8 cellular contexts compared by ENCODE assay signal in genomic region chr11:75524576-75525432, GRCh38. TPM values are rescaled to one million over a fixed set of nuclear protein-coding genes. Genes with fewer than 3 reads are reported as not detected.
DNase-seq lines count a peak whose midpoint lies in the region; ATAC-seq and TF ChIP-seq lines count a peak whose summit lies in the region.

No MANE protein-coding gene starts in this region.

- WGBS in upper lobe of left lung, 2 donors = 12 to 15% methylated on average over 25 to 31 of the region's 52 CpGs

- ATAC-seq in DND-41 (ENCODE audit: insufficient read depth, low read depth) (no peak), HG02852 (IDR thresholded peaks at IDR 0.05; ENCODE audit: unreplicated experiment) (peak; percentile 9), upper lobe of left lung (ENCODE audit: low FRiP score in 2 of 2) (no peak)

- DNase-seq in DND-41 (peak; percentile 36), colonic mucosa (no peak), mesothelial cell of epicardium (ENCODE audit: low spot score in 2 of 2, unreplicated experiment in 2 of 2) (peak in 1 of 2 experiments; percentile 49), upper lobe of left lung (peak in 1 of 2 donors; percentile 88), middle frontal gyrus (ENCODE audit: extremely low spot score, low spot score) (no peak), DMS153 treated with DMSO at 0.1 percent for 48 hours (lab: John Stamatoyannopoulos, UW; ENCODE audit: unreplicated experiment) (no peak)

- peaks cover 19% of the 10 kb centered on the region for H3K4me1 Mint-ChIP-seq in T-helper 1 cell treated with Interleukin-12 subunit alpha and Interleukin-12 subunit beta and Interleukin-4 antibody, amounts not matched to agents 30 μg/mL and 1 μg/mL, for 36 hours (ENCODE audit: low read depth)
- H3K4me1 Mint-ChIP-seq in mesothelial cell of epicardium = peaks cover 18% of the 10 kb centered on the region

- H3K4me3 ChIP-seq in DND-41 (ENCODE audit: low read depth in 1 of 2, low read length in 2 of 2) (peak overlapping the region; percentile 15 to 68; a peak in 3 of 4 replicates), colonic mucosa (peak overlapping the region; percentile 56), upper lobe of left lung (peak overlapping the region; percentile 55 to 90 (median 72))

- no peaks in the 10 kb centered on the region for H3K36me3 Mint-ChIP-seq in T-helper 1 cell treated with Interleukin-12 subunit alpha and Interleukin-12 subunit beta and Interleukin-4 antibody, amounts not matched to agents 30 μg/mL and 1 μg/mL, for 36 hours (ENCODE audit: low read depth)
- H3K36me3 Mint-ChIP-seq in mesothelial cell of epicardium = no peaks in the 10 kb centered on the region

- no peak overlapping the region for H3K27ac Mint-ChIP-seq in T-helper 1 cell treated with Interleukin-12 subunit alpha and Interleukin-12 subunit beta and Interleukin-4 antibody, amounts not matched to agents 30 μg/mL and 1 μg/mL, for 36 hours
- no peak overlapping the region for H3K27ac Mint-ChIP-seq in mesothelial cell of epicardium

- H3K9me3 Mint-ChIP-seq in T-helper 1 cell treated with Interleukin-12 subunit alpha and Interleukin-12 subunit beta and Interleukin-4 antibody, amounts not matched to agents 30 μg/mL and 1 μg/mL, for 36 hours = no peaks in the 10 kb centered on the region
- no peaks in the 10 kb centered on the region for H3K9me3 Mint-ChIP-seq in mesothelial cell of epicardium

- H3K27me3 Mint-ChIP-seq in T-helper 1 cell treated with Interleukin-12 subunit alpha and Interleukin-12 subunit beta and Interleukin-4 antibody, amounts not matched to agents 30 μg/mL and 1 μg/mL, for 36 hours (ENCODE audit: low read depth) = peaks cover 30% of the 10 kb centered on the region
- H3K27me3 Mint-ChIP-seq in mesothelial cell of epicardium (ENCODE audit: low read depth) = peaks cover 40% of the 10 kb centered on the region

- no peak for TF ChIP-seq POLR2A in upper lobe of left lung (IDR thresholded peaks at IDR 0.05)

- peaks cover 7% of the 10 kb centered on the region for H4K20me1 ChIP-seq in DND-41 (ENCODE audit: insufficient read depth, low read length)

- H3K4me3 Mint-ChIP-seq in T-helper 1 cell treated with Interleukin-12 subunit alpha and Interleukin-12 subunit beta and Interleukin-4 antibody, amounts not matched to agents 30 μg/mL and 1 μg/mL, for 36 hours = peak overlapping the region; percentile 81
- H3K4me3 Mint-ChIP-seq in mesothelial cell of epicardium = peak overlapping the region; percentile 65

- H3K9me3 ChIP-seq in DND-41 (ENCODE audit: insufficient read depth, low read length, severe bottlenecking) = no peaks in the 10 kb centered on the region
- no peaks in the 10 kb centered on the region for H3K9me3 ChIP-seq in colonic mucosa
- H3K9me3 ChIP-seq in upper lobe of left lung = no peaks in the 10 kb centered on the region

- intact Hi-C loops in colonic mucosa (cut with DNase I) = loop anchor here (10.0 kb wide), 1 partner anchor 250 kb away; no protein-coding TSS in a partner anchor

- peak overlapping the region; percentile 93 for H3K4me2 ChIP-seq in DND-41 (ENCODE audit: insufficient read depth, low read length)

- H3K9ac ChIP-seq in DND-41 (ENCODE audit: low read depth, low read length) (peak overlapping the region; percentile 57), colonic mucosa (ENCODE audit: low read depth in 2 of 2, low read length in 2 of 2) (peak overlapping the region; percentile 23 to 83)

- TF ChIP-seq EP300 in upper lobe of left lung (IDR thresholded peaks at IDR 0.05) = no peak

- H3K36me3 ChIP-seq in DND-41 (ENCODE audit: insufficient read depth, low read length) = no peaks in the 10 kb centered on the region
- H3K36me3 ChIP-seq in colonic mucosa = no peaks in the 10 kb centered on the region
- no peaks in the 10 kb centered on the region for H3K36me3 ChIP-seq in upper lobe of left lung

- TF ChIP-seq CTCF in DND-41 (IDR thresholded peaks at IDR 0.05; ENCODE audit: borderline replicate concordance, extremely low read depth, low read length, poor library complexity, severe bottlenecking) (no peak), colonic mucosa (IDR thresholded peaks at IDR 0.05) (no peak), mesothelial cell of epicardium (IDR thresholded peaks at IDR 0.05; ENCODE audit: unreplicated experiment) (no peak), upper lobe of left lung (IDR thresholded peaks at IDR 0.05) (no peak)

- H3K27ac ChIP-seq in DND-41 (ENCODE audit: low read length) = peak overlapping the region; percentile 20; the same call in 1 of the 2 replicates
- H3K27ac ChIP-seq in colonic mucosa = no peak overlapping the region
- peak overlapping the region in 1 of 4 donors; percentile 79 for H3K27ac ChIP-seq in upper lobe of left lung

- no peaks in the 10 kb centered on the region for H3K79me2 ChIP-seq in DND-41 (ENCODE audit: insufficient read depth, low read length)

- H2AFZ ChIP-seq in DND-41 (ENCODE audit: low read depth, low read length) = peak overlapping the region; percentile 66

- H3K27me3 ChIP-seq in DND-41 (ENCODE audit: insufficient read depth, low read length, poor library complexity) (peaks cover 10% of the 10 kb centered on the region), colonic mucosa (peaks cover 9% of the 10 kb centered on the region), upper lobe of left lung (peaks cover 0 to 9% (median 0%) of the 10 kb centered on the region in 4 donors)

- peaks cover 25% of the 10 kb centered on the region for H3K4me1 ChIP-seq in DND-41 (ENCODE audit: insufficient read depth, low read length)
- no peaks in the 10 kb centered on the region for H3K4me1 ChIP-seq in colonic mucosa
- H3K4me1 ChIP-seq in upper lobe of left lung = peaks cover 14 to 28% (median 24%) of the 10 kb centered on the region in 4 donors

RNA-seq across cellular contexts. Expression of gene GDPD5, which starts 0.9 kb away (rescaled TPM):
- total RNA-seq in colonic mucosa = 1 to 10 TPM; 2.6 to 4.1 TPM
- total RNA-seq in mesothelial cell of epicardium = 8.0 to 8.2 TPM (median 8.1 TPM) in 3 replicates
- total RNA-seq in upper lobe of left lung = 10 to 100 TPM in 4 of 6 donors, 1 to 10 TPM in 2; 5.7 to 34.6 (median 14.0) TPM

RNA-seq across cellular contexts. Expression of gene SERPINH1, which starts 37.2 kb away (rescaled TPM):
- total RNA-seq in colonic mucosa (100 to 1,000 TPM in 1 of 2 donors, 10 to 100 TPM in 1; 66.3 to 136 TPM), mesothelial cell of epicardium (360 to 375 TPM (median 373 TPM) in 3 replicates), upper lobe of left lung (100 to 1,000 TPM in 5 of 6 donors, 10 to 100 TPM in 1; 95.9 to 266 (median 145) TPM)
